In the genomic region with DNA sequence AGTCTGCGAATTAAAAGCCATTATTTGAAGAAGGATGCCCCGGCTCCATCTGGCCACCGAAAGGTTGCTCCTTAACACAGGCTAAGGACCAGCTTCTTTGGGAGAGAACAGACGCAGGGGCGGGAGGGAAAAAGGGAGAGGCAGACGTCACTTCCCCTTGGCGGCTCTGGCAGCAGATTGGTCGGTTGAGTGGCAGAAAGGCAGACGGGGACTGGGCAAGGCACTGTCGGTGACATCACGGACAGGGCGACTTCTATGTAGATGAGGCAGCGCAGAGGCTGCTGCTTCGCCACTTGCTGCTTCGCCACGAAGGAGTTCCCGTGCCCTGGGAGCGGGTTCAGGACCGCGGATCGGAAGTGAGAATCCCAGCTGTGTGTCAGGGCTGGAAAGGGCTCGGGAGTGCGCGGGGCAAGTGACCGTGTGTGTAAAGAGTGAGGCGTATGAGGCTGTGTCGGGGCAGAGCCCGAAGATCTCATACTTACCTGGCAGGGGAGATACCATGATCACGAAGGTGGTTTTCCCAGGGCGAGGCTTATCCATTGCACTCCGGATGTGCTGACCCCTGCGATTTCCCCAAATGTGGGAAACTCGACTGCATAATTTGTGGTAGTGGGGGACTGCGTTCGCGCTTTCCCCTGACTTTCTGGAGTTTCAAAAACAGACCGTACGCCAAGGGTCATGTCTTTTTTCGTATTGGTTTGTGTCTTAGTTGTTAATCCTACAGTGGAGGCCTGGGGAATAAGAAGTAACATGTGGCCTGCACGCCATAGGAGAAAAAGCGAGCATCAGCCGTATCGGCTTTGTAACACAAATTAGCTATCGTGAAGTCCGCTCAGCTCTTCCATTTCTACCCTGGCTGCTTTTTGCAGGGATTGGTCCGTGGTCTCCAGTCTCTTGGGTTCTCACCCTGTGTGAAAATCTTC, we compare ENCODE assay signal across 9 cellular contexts. TPM values are rescaled to one million over a fixed set of nuclear protein-coding genes. Genes with fewer than 3 reads are reported as not detected.
DNase-seq lines count a peak whose midpoint lies in the region; ATAC-seq and TF ChIP-seq lines count a peak whose summit lies in the region.
"Not testable (repeated sequence)": the region's sequence is repeated elsewhere in the genome, so short reads cannot be mapped to it uniquely, and the experiment has no call there.
"Had no signal": no experiment of that assay in that cellular context is flagged by ENCODE, and none has a peak within 500 bp of the region (broad histone marks: within the 10 kb centered on the region; RNA-seq: fewer than 3 reads in every experiment).

Gene RNU1-4, plus strand, starts transcription at position 475 of the 923 bp plus-strand sequence.

- not testable (repeated sequence) for H3K27ac ChIP-seq in DND-41 (ENCODE audit: low read length); left lung

- DNase-seq in DND-41; cerebellum (ENCODE audit: low spot score); left lung; stimulated activated effector memory CD8-positive, alpha-beta T cell treated with anti-CD3 and anti-CD28 coated beads, Interleukin-12 subunit alpha, Interleukin-12 subunit beta, amount 100 ng/mL, for 72 hours (ENCODE audit: low spot score in 2 of 2): not testable (repeated sequence)

- not testable (repeated sequence) for H3K27me3 ChIP-seq in DND-41 (ENCODE audit: insufficient read depth, low read length, poor library complexity); left lung

- not testable (repeated sequence) for H3K4me1 Mint-ChIP-seq in stimulated activated effector memory CD8-positive, alpha-beta T cell treated with anti-CD3 and anti-CD28 coated beads, Interleukin-12 subunit alpha, Interleukin-12 subunit beta, amount 100 ng/mL, for 72 hours

- H4K20me1 ChIP-seq in DND-41 (ENCODE audit: insufficient read depth, low read length) = not testable (repeated sequence)

- H3K4me2 ChIP-seq in DND-41 (ENCODE audit: insufficient read depth, low read length) = not testable (repeated sequence)

- H3K4me3 Mint-ChIP-seq in stimulated activated effector memory CD8-positive, alpha-beta T cell treated with anti-CD3 and anti-CD28 coated beads, Interleukin-12 subunit alpha, Interleukin-12 subunit beta, amount 100 ng/mL, for 72 hours = not testable (repeated sequence)

- TF ChIP-seq CTCF in DND-41 (IDR thresholded peaks at IDR 0.05; ENCODE audit: borderline replicate concordance, extremely low read depth, low read length, poor library complexity, severe bottlenecking); left lung (IDR thresholded peaks at IDR 0.05): not testable (repeated sequence)

- H3K9ac ChIP-seq in DND-41 (ENCODE audit: low read depth, low read length) = not testable (repeated sequence)

- not testable (repeated sequence) for H3K9me3 ChIP-seq in DND-41 (ENCODE audit: insufficient read depth, low read length, severe bottlenecking); left lung

- H3K27ac Mint-ChIP-seq in stimulated activated effector memory CD8-positive, alpha-beta T cell treated with anti-CD3 and anti-CD28 coated beads, Interleukin-12 subunit alpha, Interleukin-12 subunit beta, amount 100 ng/mL, for 72 hours = not testable (repeated sequence)

- not testable (repeated sequence) for H3K79me2 ChIP-seq in DND-41 (ENCODE audit: insufficient read depth, low read length)

- not testable (repeated sequence) for H3K4me1 ChIP-seq in DND-41 (ENCODE audit: insufficient read depth, low read length); left lung

- ATAC-seq in DND-41 (ENCODE audit: insufficient read depth, low read depth) = peak; percentile 99
- ATAC-seq in GM19455 (IDR thresholded peaks at IDR 0.05; ENCODE audit: unreplicated experiment) = peak; percentile 99
- ATAC-seq in HG02642 (IDR thresholded peaks at IDR 0.05; ENCODE audit: poor library complexity, unreplicated experiment) = peak; percentile 100
- peak; percentile 95 for ATAC-seq in HG03342 (IDR thresholded peaks at IDR 0.05; ENCODE audit: unreplicated experiment)
- ATAC-seq in activated CD4-positive, CD25-positive, alpha-beta regulatory T cell treated with anti-CD3 and anti-CD28 coated beads, Interleukin-2, amount 50 U/mL, for 24 hours = peak; percentile 91 to 98
- ATAC-seq in left lung = peak; percentile 100
- peak; percentile 98 for ATAC-seq in stimulated activated effector memory CD8-positive, alpha-beta T cell treated with anti-CD3 and anti-CD28 coated beads, Interleukin-12 subunit alpha, Interleukin-12 subunit beta, amount 100 ng/mL, for 72 hours

- intact Hi-C loops in left lung (cut with DNase I) = not testable (repeated sequence)

- H3K4me3 ChIP-seq in DND-41 (ENCODE audit: low read depth in 1 of 2, low read length in 2 of 2); left lung: not testable (repeated sequence)

- not testable (repeated sequence) for H2AFZ ChIP-seq in DND-41 (ENCODE audit: low read depth, low read length)

- H3K36me3 Mint-ChIP-seq in stimulated activated effector memory CD8-positive, alpha-beta T cell treated with anti-CD3 and anti-CD28 coated beads, Interleukin-12 subunit alpha, Interleukin-12 subunit beta, amount 100 ng/mL, for 72 hours = not testable (repeated sequence)

- not testable (repeated sequence) for H3K36me3 ChIP-seq in DND-41 (ENCODE audit: insufficient read depth, low read length); left lung

- not testable (repeated sequence) for H3K9me3 Mint-ChIP-seq in stimulated activated effector memory CD8-positive, alpha-beta T cell treated with anti-CD3 and anti-CD28 coated beads, Interleukin-12 subunit alpha, Interleukin-12 subunit beta, amount 100 ng/mL, for 72 hours

RNA-seq across cellular contexts. Expression of gene RNU1-4, which starts in this region (rescaled TPM):
- 40,842 TPM for total RNA-seq in cerebellum
- 1,000 to 10,000 TPM; 2,748 to 3,444 TPM for total RNA-seq in left lung
- total RNA-seq: myocyte had no signal

Comparison
In these comparisons a context has a peak if more than half of its experiments do, and no peak if none do; other contexts are left out.
1. RNA of gene RNU1-4 (total RNA-seq): 40,842 TPM in cerebellum (single experiment); 2,748 to 3,444 TPM in left lung; every median in the first group is over 10 times any median in the second.
2. Peak in every context shown above with its lines, with median percentiles within 50 percentile points of each other: ATAC-seq.